ENCODE assay signal across 1 cellular context in the genomic region with DNA sequence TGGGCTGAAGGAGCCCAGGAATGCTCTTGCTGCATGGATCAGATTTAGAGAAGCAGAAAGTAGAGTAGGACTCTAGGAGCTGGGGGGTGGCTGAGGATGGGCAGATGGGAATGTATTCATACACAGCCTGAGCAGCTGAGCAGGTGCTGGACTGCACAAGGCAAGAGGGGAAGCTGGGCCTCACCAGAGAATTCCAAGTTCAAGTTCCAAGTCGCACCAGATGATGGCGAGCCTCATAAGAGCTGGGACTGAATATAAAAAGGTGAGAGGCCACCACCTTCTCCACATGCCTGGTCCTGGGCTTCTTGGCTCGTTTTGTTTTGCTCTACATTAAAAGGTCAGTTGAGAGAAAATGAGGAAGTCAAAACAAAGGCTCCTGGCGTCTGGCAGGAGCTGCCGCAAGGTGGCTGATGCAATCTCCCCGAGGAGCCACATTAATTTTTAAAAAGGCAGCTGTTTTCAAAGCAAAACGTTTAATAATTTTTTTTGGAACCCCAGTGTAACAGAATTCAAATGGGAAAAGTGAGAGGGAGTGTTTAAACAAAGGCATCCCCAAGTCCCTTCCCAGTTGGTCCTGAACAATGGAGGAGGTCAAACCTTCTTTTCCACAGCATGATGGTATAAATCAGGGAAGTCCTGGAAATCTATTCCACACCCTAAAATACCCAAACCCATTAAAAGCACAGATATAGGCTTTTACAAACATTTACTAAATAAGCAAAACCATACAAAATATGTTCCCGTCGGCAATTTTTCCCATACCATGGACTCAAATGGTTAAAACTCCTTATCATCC.
TF ChIP-seq lines count a peak whose summit lies in the region.

No MANE protein-coding gene starts in this region.

TF ChIP-seq in GM23338, 12 proteins besides CTCF, POLR2A, EP300 and RAD21 (continued from another document):
- no peak for TF ChIP-seq ZNF462 (CRISPR knock-in tag; IDR thresholded peaks at IDR 0.05)
- no peak for TF ChIP-seq ZNF114 (CRISPR knock-in tag; IDR thresholded peaks at IDR 0.05)
- TF ChIP-seq STAT1 (IDR thresholded peaks at IDR 0.05; ENCODE audit: unreplicated experiment), result no peak
- no peak for TF ChIP-seq EZH2phosphoT487 (IDR thresholded peaks at IDR 0.05; ENCODE audit: unreplicated experiment)
- TF ChIP-seq, protein P1, sequence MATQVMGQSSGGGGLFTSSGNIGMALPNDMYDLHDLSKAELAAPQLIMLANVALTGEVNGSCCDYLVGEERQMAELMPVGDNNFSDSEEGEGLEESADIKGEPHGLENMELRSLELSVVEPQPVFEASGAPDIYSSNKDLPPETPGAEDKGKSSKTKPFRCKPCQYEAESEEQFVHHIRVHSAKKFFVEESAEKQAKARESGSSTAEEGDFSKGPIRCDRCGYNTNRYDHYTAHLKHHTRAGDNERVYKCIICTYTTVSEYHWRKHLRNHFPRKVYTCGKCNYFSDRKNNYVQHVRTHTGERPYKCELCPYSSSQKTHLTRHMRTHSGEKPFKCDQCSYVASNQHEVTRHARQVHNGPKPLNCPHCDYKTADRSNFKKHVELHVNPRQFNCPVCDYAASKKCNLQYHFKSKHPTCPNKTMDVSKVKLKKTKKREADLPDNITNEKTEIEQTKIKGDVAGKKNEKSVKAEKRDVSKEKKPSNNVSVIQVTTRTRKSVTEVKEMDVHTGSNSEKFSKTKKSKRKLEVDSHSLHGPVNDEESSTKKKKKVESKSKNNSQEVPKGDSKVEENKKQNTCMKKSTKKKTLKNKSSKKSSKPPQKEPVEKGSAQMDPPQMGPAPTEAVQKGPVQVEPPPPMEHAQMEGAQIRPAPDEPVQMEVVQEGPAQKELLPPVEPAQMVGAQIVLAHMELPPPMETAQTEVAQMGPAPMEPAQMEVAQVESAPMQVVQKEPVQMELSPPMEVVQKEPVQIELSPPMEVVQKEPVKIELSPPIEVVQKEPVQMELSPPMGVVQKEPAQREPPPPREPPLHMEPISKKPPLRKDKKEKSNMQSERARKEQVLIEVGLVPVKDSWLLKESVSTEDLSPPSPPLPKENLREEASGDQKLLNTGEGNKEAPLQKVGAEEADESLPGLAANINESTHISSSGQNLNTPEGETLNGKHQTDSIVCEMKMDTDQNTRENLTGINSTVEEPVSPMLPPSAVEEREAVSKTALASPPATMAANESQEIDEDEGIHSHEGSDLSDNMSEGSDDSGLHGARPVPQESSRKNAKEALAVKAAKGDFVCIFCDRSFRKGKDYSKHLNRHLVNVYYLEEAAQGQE (IDR thresholded peaks at IDR 0.05; ENCODE audit: unreplicated experiment), result no peak
- no peak for TF ChIP-seq POLR2AphosphoS5 (IDR thresholded peaks at IDR 0.05; ENCODE audit: low read depth)
- TF ChIP-seq ETS1 (IDR thresholded peaks at IDR 0.05), result no peak
TF ChIP-seq in GM23338: peak in this region for 0.
